1 cellular context compared by ENCODE assay signal in genomic region chr14:58395815-58396626, GRCh38.
TF ChIP-seq lines count a peak whose summit lies in the region.

TOMM20L (plus strand) TSS chr14:58395930; CDS start chr14:58395958, 28 bp downstream.

TF ChIP-seq in HepG2, 621 proteins besides CTCF, POLR2A, EP300 and RAD21 (continued from another document and continues in another):
- TF ChIP-seq, protein P1, sequence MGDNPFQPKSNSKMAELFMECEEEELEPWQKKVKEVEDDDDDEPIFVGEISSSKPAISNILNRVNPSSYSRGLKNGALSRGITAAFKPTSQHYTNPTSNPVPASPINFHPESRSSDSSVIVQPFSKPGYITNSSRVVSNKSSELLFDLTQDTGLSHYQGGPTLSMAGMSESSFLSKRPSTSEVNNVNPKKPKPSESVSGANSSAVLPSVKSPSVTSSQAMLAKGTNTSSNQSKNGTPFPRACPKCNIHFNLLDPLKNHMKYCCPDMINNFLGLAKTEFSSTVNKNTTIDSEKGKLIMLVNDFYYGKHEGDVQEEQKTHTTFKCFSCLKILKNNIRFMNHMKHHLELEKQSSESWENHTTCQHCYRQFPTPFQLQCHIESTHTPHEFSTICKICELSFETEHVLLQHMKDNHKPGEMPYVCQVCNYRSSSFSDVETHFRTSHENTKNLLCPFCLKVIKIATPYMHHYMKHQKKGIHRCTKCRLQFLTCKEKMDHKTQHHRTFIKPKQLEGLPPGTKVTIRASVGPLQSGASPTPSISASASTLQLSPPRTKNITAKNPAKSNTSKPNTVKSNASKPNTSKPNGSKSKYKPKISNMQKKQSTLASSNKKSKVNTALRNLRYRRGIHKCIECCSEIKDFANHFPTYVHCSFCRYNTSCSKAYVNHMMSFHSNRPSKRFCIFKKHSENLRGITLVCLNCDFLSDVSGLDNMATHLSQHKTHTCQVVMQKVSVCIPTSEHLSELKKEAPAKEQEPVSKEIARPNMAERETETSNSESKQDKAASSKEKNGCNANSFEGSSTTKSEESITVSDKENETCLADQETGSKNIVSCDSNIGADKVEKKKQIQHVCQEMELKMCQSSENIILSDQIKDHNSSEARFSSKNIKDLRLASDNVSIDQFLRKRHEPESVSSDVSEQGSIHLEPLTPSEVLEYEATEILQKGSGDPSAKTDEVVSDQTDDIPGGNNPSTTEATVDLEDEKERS (CRISPR knock-in tag; IDR thresholded peaks at IDR 0.05): no peak
- TF ChIP-seq RBAK (CRISPR knock-in tag; IDR thresholded peaks at IDR 0.05) (no peak), NCOR1 (IDR thresholded peaks at IDR 0.05; ENCODE audit: borderline replicate concordance, low read length) (no peak), ARID2 (CRISPR knock-in tag; IDR thresholded peaks at IDR 0.05; ENCODE audit: borderline replicate concordance) (no peak), TMF1 (CRISPR knock-in tag; IDR thresholded peaks at IDR 0.05; ENCODE audit: low read depth) (no peak; the same call in 1 of the 2 replicates), IRF9 (CRISPR knock-in tag; IDR thresholded peaks at IDR 0.05; ENCODE audit: borderline replicate concordance) (peak; percentile 59; the same call in 1 of the 2 replicates), ZNF839 (CRISPR knock-in tag; IDR thresholded peaks at IDR 0.05; ENCODE audit: borderline replicate concordance) (no peak), ZNF784 (CRISPR knock-in tag; IDR thresholded peaks at IDR 0.05; ENCODE audit: borderline replicate concordance) (0 out of 2 replicates have a peak, but pooled peaks have one; percentile 68), ZFP36 (IDR thresholded peaks at IDR 0.05; ENCODE audit: borderline replicate concordance, low read depth, low read length, partially characterized antibody) (no peak), ATF1 (CRISPR knock-in tag; IDR thresholded peaks at IDR 0.05) (no peak), ZMYM3 (CRISPR knock-in tag; IDR thresholded peaks at IDR 0.05) (no peak), ZC3H13 (CRISPR knock-in tag; IDR thresholded peaks at IDR 0.05) (peak; percentile 66; the same call in 1 of the 2 replicates), HES4 (CRISPR knock-in tag; IDR thresholded peaks at IDR 0.05; ENCODE audit: borderline replicate concordance) (peak; percentile 85; the same call in 1 of the 2 replicates), TP53 (CRISPR knock-in tag; conservative IDR thresholded peaks at IDR 0.05) (no peak), ZNF83 (CRISPR knock-in tag; IDR thresholded peaks at IDR 0.05; ENCODE audit: borderline replicate concordance) (no peak), ZNF350 (CRISPR knock-in tag; IDR thresholded peaks at IDR 0.05; ENCODE audit: borderline replicate concordance, low read depth) (no peak), ZBTB38 (CRISPR knock-in tag; IDR thresholded peaks at IDR 0.05) (peak; percentile 78; the same call in 1 of the 2 replicates), ARHGAP35 (CRISPR knock-in tag; IDR thresholded peaks at IDR 0.05; ENCODE audit: borderline replicate concordance) (0 out of 2 replicates have a peak, but pooled peaks have one; percentile 49), HOXD1 (CRISPR knock-in tag; IDR thresholded peaks at IDR 0.05) (no peak), PRDM4 (CRISPR knock-in tag; IDR thresholded peaks at IDR 0.05; ENCODE audit: borderline replicate concordance) (no peak), AGO1 (IDR thresholded peaks at IDR 0.05; ENCODE audit: low read depth, low read length, poor library complexity, severe bottlenecking) (no peak), GTF3A (CRISPR knock-in tag; conservative IDR thresholded peaks at IDR 0.05) (no peak), ZNF816 (CRISPR knock-in tag; IDR thresholded peaks at IDR 0.05; ENCODE audit: borderline replicate concordance) (no peak), ATRX (CRISPR knock-in tag; IDR thresholded peaks at IDR 0.05; ENCODE audit: borderline replicate concordance) (no peak), NFATC3 (CRISPR knock-in tag; IDR thresholded peaks at IDR 0.05) (no peak), RXRB (CRISPR knock-in tag; IDR thresholded peaks at IDR 0.05; ENCODE audit: borderline replicate concordance) (no peak), ZSCAN31 (CRISPR knock-in tag; IDR thresholded peaks at IDR 0.05; ENCODE audit: low read depth) (peak; percentile 40; the same call in 1 of the 2 replicates), KLF15 (CRISPR knock-in tag; IDR thresholded peaks at IDR 0.05; ENCODE audit: borderline replicate concordance) (peak; percentile 53; the same call in 1 of the 2 replicates), ZMAT5 (CRISPR knock-in tag; IDR thresholded peaks at IDR 0.05; ENCODE audit: borderline replicate concordance, low read depth) (no peak), POLR2G (IDR thresholded peaks at IDR 0.05; ENCODE audit: low read depth, low read length) (peak; percentile 72), NR2F2 (IDR thresholded peaks at IDR 0.05; ENCODE audit: borderline replicate concordance, low read depth) (no peak), ZBTB8A (CRISPR knock-in tag; IDR thresholded peaks at IDR 0.05; ENCODE audit: borderline replicate concordance, low read depth) (no peak), STAG1 (CRISPR knock-in tag; IDR thresholded peaks at IDR 0.05) (peak; percentile 56), ETV5 (CRISPR knock-in tag; IDR thresholded peaks at IDR 0.05; ENCODE audit: borderline replicate concordance) (no peak; the same call in 1 of the 2 replicates), SRY (CRISPR knock-in tag; IDR thresholded peaks at IDR 0.05) (peak; percentile 32; the same call in 1 of the 2 replicates), ZNF607 (CRISPR knock-in tag; IDR thresholded peaks at IDR 0.05; ENCODE audit: borderline replicate concordance) (peak; percentile 85; the same call in 1 of the 2 replicates), ZZZ3 (CRISPR knock-in tag; IDR thresholded peaks at IDR 0.05; ENCODE audit: borderline replicate concordance) (no peak), ZNF10 (CRISPR knock-in tag; IDR thresholded peaks at IDR 0.05; ENCODE audit: borderline replicate concordance, low read depth) (no peak), KDM5A (IDR thresholded peaks at IDR 0.05; ENCODE audit: borderline replicate concordance, low read length) (no peak), ZNF24 (IDR thresholded peaks at IDR 0.05) (no peak), ZNF564 (CRISPR knock-in tag; IDR thresholded peaks at IDR 0.05) (no peak), RNF2 (conservative IDR thresholded peaks at IDR 0.05; ENCODE audit: low read depth) (peak; percentile 84), NFE2 (CRISPR knock-in tag; IDR thresholded peaks at IDR 0.05) (no peak)
- TF ChIP-seq, protein P2, sequence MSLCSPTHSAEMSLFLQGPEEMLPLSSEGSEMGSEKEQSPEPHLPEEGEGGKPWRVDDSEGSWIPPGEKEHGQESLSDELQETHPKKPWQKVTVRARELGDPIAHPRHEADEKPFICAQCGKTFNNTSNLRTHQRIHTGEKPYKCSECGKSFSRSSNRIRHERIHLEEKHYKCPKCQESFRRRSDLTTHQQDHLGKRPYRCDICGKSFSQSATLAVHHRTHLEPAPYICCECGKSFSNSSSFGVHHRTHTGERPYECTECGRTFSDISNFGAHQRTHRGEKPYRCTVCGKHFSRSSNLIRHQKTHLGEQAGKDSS (CRISPR knock-in tag; IDR thresholded peaks at IDR 0.05; ENCODE audit: borderline replicate concordance, low read depth): peak; percentile 90
- TF ChIP-seq, protein P3, sequence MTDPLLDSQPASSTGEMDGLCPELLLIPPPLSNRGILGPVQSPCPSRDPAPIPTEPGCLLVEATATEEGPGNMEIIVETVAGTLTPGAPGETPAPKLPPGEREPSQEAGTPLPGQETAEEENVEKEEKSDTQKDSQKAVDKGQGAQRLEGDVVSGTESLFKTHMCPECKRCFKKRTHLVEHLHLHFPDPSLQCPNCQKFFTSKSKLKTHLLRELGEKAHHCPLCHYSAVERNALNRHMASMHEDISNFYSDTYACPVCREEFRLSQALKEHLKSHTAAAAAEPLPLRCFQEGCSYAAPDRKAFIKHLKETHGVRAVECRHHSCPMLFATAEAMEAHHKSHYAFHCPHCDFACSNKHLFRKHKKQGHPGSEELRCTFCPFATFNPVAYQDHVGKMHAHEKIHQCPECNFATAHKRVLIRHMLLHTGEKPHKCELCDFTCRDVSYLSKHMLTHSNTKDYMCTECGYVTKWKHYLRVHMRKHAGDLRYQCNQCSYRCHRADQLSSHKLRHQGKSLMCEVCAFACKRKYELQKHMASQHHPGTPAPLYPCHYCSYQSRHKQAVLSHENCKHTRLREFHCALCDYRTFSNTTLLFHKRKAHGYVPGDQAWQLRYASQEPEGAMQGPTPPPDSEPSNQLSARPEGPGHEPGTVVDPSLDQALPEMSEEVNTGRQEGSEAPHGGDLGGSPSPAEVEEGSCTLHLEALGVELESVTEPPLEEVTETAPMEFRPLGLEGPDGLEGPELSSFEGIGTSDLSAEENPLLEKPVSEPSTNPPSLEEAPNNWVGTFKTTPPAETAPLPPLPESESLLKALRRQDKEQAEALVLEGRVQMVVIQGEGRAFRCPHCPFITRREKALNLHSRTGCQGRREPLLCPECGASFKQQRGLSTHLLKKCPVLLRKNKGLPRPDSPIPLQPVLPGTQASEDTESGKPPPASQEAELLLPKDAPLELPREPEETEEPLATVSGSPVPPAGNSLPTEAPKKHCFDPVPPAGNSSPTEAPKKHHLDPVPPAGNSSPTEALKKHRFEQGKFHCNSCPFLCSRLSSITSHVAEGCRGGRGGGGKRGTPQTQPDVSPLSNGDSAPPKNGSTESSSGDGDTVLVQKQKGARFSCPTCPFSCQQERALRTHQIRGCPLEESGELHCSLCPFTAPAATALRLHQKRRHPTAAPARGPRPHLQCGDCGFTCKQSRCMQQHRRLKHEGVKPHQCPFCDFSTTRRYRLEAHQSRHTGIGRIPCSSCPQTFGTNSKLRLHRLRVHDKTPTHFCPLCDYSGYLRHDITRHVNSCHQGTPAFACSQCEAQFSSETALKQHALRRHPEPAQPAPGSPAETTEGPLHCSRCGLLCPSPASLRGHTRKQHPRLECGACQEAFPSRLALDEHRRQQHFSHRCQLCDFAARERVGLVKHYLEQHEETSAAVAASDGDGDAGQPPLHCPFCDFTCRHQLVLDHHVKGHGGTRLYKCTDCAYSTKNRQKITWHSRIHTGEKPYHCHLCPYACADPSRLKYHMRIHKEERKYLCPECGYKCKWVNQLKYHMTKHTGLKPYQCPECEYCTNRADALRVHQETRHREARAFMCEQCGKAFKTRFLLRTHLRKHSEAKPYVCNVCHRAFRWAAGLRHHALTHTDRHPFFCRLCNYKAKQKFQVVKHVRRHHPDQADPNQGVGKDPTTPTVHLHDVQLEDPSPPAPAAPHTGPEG (CRISPR knock-in tag; IDR thresholded peaks at IDR 0.05): peak; percentile 79; the same call in 1 of the 2 replicates
- TF ChIP-seq, protein P4, sequence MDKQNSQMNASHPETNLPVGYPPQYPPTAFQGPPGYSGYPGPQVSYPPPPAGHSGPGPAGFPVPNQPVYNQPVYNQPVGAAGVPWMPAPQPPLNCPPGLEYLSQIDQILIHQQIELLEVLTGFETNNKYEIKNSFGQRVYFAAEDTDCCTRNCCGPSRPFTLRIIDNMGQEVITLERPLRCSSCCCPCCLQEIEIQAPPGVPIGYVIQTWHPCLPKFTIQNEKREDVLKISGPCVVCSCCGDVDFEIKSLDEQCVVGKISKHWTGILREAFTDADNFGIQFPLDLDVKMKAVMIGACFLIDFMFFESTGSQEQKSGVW (CRISPR knock-in tag; IDR thresholded peaks at IDR 0.05; ENCODE audit: borderline replicate concordance): no peak
- TF ChIP-seq, protein P5, sequence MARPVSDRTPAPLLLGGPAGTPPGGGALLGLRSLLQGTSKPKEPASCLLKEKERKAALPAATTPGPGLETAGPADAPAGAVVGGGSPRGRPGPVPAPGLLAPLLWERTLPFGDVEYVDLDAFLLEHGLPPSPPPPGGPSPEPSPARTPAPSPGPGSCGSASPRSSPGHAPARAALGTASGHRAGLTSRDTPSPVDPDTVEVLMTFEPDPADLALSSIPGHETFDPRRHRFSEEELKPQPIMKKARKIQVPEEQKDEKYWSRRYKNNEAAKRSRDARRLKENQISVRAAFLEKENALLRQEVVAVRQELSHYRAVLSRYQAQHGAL (CRISPR knock-in tag; IDR thresholded peaks at IDR 0.05; ENCODE audit: not compliant biosample characterization): no peak
